ENCODE assay signal across 8 cellular contexts in the genomic region with DNA sequence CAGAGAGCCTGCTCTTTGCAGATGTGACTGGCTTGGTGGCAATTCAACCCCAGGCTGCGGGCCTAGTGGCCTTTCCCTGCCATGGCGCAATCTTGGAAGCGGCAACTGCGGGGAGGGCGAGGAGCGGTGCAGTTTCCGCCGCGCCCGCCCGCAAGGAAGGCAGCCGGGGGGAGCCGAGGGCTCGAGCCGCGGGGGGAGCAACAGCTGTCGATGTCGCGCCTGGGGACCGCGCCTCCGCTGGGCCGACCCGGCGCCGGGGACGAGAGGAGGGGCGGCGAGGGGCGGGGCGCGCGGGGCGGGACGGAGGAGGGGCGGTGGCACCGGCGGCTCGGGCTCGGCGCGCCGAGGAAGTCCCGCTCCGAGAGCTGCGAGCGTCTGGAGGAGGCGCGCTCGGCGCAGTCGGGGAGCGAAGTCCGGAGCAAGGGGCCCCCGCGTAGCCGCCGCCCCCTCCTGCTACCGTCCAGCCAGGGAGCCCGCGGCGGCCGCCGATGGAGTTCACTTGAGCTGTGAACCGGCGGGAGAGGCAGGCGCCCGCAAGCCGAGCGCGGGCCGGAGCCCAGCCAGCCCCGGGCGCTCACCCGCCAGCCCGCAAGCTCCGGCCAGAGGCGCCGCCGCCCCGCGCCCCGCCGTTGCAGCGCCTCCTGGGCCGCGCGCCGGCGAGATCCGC.
DNase-seq lines count a peak whose midpoint lies in the region; ATAC-seq and TF ChIP-seq lines count a peak whose summit lies in the region.

No MANE protein-coding gene starts in this region.

- no TSS peak for BruUV-seq in OCI-LY7 (replicated peaks; lab: Mats Ljungman, UMichigan)

- peak overlapping the region; percentile 82 for H3K4me3 ChIP-seq in BLaER1
- peak overlapping the region; percentile 79 for H3K4me3 ChIP-seq in OCI-LY7 (ENCODE audit: low read depth, low read length, poor library complexity, severe bottlenecking)
- H3K4me3 ChIP-seq in cardiac muscle cell: peak overlapping the region; percentile 73

- H3K27ac ChIP-seq in BLaER1 (peak overlapping the region; percentile 96), OCI-LY7 (ENCODE audit: low read depth, low read length, poor library complexity, severe bottlenecking) (no peak overlapping the region), cardiac muscle cell (no peak overlapping the region)

- no peaks in the 10 kb centered on the region for H3K9me3 ChIP-seq in BLaER1
- no peaks in the 10 kb centered on the region for H3K9me3 ChIP-seq in OCI-LY7 (ENCODE audit: low read length)
- H3K9me3 ChIP-seq in cardiac muscle cell (ENCODE audit: low read depth): no peaks in the 10 kb centered on the region

- peak overlapping the region; percentile 94 for H3K9ac ChIP-seq in BLaER1

- CTCF ChIA-PET in OCI-LY7 (lab: Charles Lee; ENCODE audit: unreplicated experiment): no interaction called here

- H3K9me3 Mint-ChIP-seq in activated naive CD4-positive, alpha-beta T cell treated with anti-CD3 and anti-CD28 coated beads, Interleukin-2, amount 50 U/mL, for 24 hours: no peaks in the 10 kb centered on the region

- peaks cover 14% of the 10 kb centered on the region for H3K4me1 Mint-ChIP-seq in activated naive CD4-positive, alpha-beta T cell treated with anti-CD3 and anti-CD28 coated beads, Interleukin-2, amount 50 U/mL, for 24 hours

- H3K4me3 Mint-ChIP-seq in activated naive CD4-positive, alpha-beta T cell treated with anti-CD3 and anti-CD28 coated beads, Interleukin-2, amount 50 U/mL, for 24 hours: peak overlapping the region; percentile 64

- intact Hi-C loops in OCI-LY7 (cut with micrococcal nuclease; ENCODE audit: unreplicated experiment): loop anchor here (2.0 to 10.0 kb wide), 5 partner anchors 237 to 999 kb away; no protein-coding TSS in a partner anchor
- intact Hi-C loops in posterior vena cava (cut with DNase I): no loop called here

- peak; percentile 51 for ATAC-seq in HG03565 (IDR thresholded peaks at IDR 0.05; ENCODE audit: unreplicated experiment)

- H3K27ac Mint-ChIP-seq in activated naive CD4-positive, alpha-beta T cell treated with anti-CD3 and anti-CD28 coated beads, Interleukin-2, amount 50 U/mL, for 24 hours: no peak overlapping the region

- H3K27me3 ChIP-seq in BLaER1 (no peaks in the 10 kb centered on the region), cardiac muscle cell (peaks cover 31% of the 10 kb centered on the region)

- H4K20me1 ChIP-seq in BLaER1: peaks cover 39% of the 10 kb centered on the region
- H4K20me1 ChIP-seq in OCI-LY7 (ENCODE audit: insufficient read depth, low read length): peaks cover 20% of the 10 kb centered on the region

- H3K9me2 ChIP-seq in OCI-LY7 (ENCODE audit: insufficient read depth, low read length): no peaks in the 10 kb centered on the region

- no peaks in the 10 kb centered on the region for H3K36me3 Mint-ChIP-seq in activated naive CD4-positive, alpha-beta T cell treated with anti-CD3 and anti-CD28 coated beads, Interleukin-2, amount 50 U/mL, for 24 hours

- H3K4me2 ChIP-seq in BLaER1 (peak overlapping the region; percentile 86), OCI-LY7 (ENCODE audit: low read length) (peak overlapping the region; percentile 85)

- no peak for TF ChIP-seq CTCF in OCI-LY7 (conservative IDR thresholded peaks at IDR 0.05; ENCODE audit: low read length)
- TF ChIP-seq CTCF in cardiac muscle cell (IDR thresholded peaks at IDR 0.05; ENCODE audit: low read depth, low read length): no peak

- peak overlapping the region; percentile 14; the same call in 1 of the 2 replicates for H2AFZ ChIP-seq in OCI-LY7 (ENCODE audit: low read length)

- H3K4me1 ChIP-seq in BLaER1 (peaks cover 48% of the 10 kb centered on the region), OCI-LY7 (ENCODE audit: insufficient read depth, low read length, poor library complexity, severe bottlenecking) (peaks cover 23% of the 10 kb centered on the region), cardiac muscle cell (ENCODE audit: low read depth) (peaks cover under 1% of the 10 kb centered on the region)

- H3K79me2 ChIP-seq in OCI-LY7 (ENCODE audit: insufficient read depth, low read depth, low read length): 0 out of 2 replicates have a peak, but pooled peaks cover 5% of the 10 kb centered on the region

- DNase-seq in GM19240 (ENCODE audit: insufficient read length, low spot score) (peak; percentile 38), OCI-LY7 (ENCODE audit: low spot score) (peak; percentile 81), cardiac muscle cell (ENCODE audit: low read depth in 1 of 2, low spot score in 1 of 2) (peak; percentile 63 to 81), posterior vena cava (ENCODE audit: low spot score) (peak; percentile 92), UCSD-AML1 (lab: John Stamatoyannopoulos, UW; ENCODE audit: unreplicated experiment) (no peak)

- H3K27me3 Mint-ChIP-seq in activated naive CD4-positive, alpha-beta T cell treated with anti-CD3 and anti-CD28 coated beads, Interleukin-2, amount 50 U/mL, for 24 hours: peaks cover 38% of the 10 kb centered on the region

- POLR2A ChIA-PET in OCI-LY7 (lab: Charles Lee): interaction anchor here (0.6 kb wide), 2 partner anchors 503 to 824 kb away, joined by 3 to 5 read pairs; no protein-coding TSS in a partner anchor

- H3K36me3 ChIP-seq in BLaER1 (peaks cover 5% of the 10 kb centered on the region; the same call in 1 of the 2 replicates), OCI-LY7 (ENCODE audit: insufficient read depth, low read length) (peaks cover 4% of the 10 kb centered on the region; the same call in 1 of the 2 replicates), cardiac muscle cell (no peaks in the 10 kb centered on the region)
